24 cellular contexts compared by ENCODE assay signal in the genomic region with DNA sequence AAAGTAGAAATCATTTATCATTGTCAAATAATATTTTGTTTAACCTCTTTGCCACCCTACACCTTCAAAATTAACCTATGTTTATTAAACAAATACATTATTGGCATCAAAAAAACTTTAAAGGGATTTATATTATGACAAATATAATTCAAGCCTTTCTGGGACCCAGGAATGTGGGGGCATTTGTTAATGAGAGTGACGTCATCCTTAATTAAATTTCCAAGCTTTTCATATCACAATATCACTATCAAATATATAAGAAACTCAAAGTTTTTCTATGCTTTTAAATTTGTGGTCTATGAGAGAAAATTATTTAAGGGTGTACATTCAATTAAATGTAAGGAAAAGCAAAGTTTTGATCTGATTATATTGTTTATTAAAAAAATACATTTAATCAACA.
DNase-seq lines count a peak whose midpoint lies in the region; ATAC-seq, FAIRE-seq and TF ChIP-seq lines count a peak whose summit lies in the region.
"Had no signal": no experiment of that assay in that cellular context is flagged by ENCODE, and none has a peak within 500 bp of the region (broad histone marks: within the 10 kb centered on the region; RNA-seq: fewer than 3 reads in every experiment).

No MANE protein-coding gene starts in this region.

- no peak for DNase-seq in GM12878 (ENCODE audit: low read depth, low spot score)
- DNase-seq in small intestine: no peak
- DNase-seq in DMS 273 treated with DMSO at 0.1 percent for 48 hours (lab: John Stamatoyannopoulos, UW): no peak
- DNase-seq: 8988T; ACHN; BE2C; C1 segment of cervical spinal cord; Caco-2; Calu3; CD4-positive, CD25-positive, alpha-beta regulatory T cell; CD8-positive, alpha-beta T cell; DMS153; DMS53; DMS79; DND-41; EL; GDM1 had no signal

- RAD21 ChIA-PET in GM12878 (lab: Charles Lee; ENCODE audit: unreplicated experiment): no interaction called here

- SMC1A ChIA-PET in GM12878 (lab: Charles Lee; ENCODE audit: uncharacterized antibody, unreplicated experiment): no interaction called here

- no peak for TF ChIP-seq POLR2A in GM12878 (IDR thresholded peaks at IDR 0.05; ENCODE audit: low read depth, low read length)

- H3K27ac ChIP-seq in HEK293 (ENCODE audit: extremely low read depth, low read depth, low read length) (no peak overlapping the region), GM12878 (ENCODE audit: control insufficient read depth, insufficient read depth) (no peak overlapping the region), small intestine (ENCODE audit: low read depth in 1 of 2, low read length in 1 of 2) (no peak overlapping the region)
- H3K27ac ChIP-seq: BLaER1 had no signal

- ATAC-seq in GM12878: no peak
- ATAC-seq in HG02852 (IDR thresholded peaks at IDR 0.05; ENCODE audit: unreplicated experiment): no peak
- ATAC-seq: CD8-positive, alpha-beta T cell had no signal

- H2AFZ ChIP-seq in GM12878 (ENCODE audit: control insufficient read depth, low read depth, low read length): no peak overlapping the region

- TF ChIP-seq CTCF in HEK293 (tag by site-specific recombination; IDR thresholded peaks at IDR 0.05) (no peak), GM12878 (IDR thresholded peaks at IDR 0.05 in 2 of 3, conservative IDR thresholded peaks at IDR 0.05 in 1 of 3; ENCODE audit: control insufficient read depth in 2 of 3, extremely low read depth in 1 of 3, insufficient read depth in 1 of 3, low read depth in 3 of 3, low read length in 3 of 3) (no peak)

- POLR2A ChIA-PET in HEK293 (lab: Yijun Ruan, JAX) (no interaction called here), GM12878 (lab: Charles Lee) (no interaction called here)

- no peaks in the 10 kb centered on the region for H3K27me3 ChIP-seq in GM12878 (replicated peaks in 1 of 2; ENCODE audit: control insufficient read depth in 2 of 2, insufficient read depth in 2 of 2, low read length in 1 of 2)
- no peaks in the 10 kb centered on the region for H3K27me3 ChIP-seq in small intestine (ENCODE audit: control insufficient read depth in 2 of 2, insufficient read depth in 2 of 2, low read length in 2 of 2)
- H3K27me3 ChIP-seq: BE2C, BLaER1 had no signal

- intact Hi-C loops in GM12878 (cut with micrococcal nuclease; ENCODE audit: unreplicated experiment): no loop called here

- FAIRE-seq in GM12878 (lab: Jason Lieb, UNC): no peak
- peak; percentile 10 for FAIRE-seq in small intestine (lab: Jason Lieb, UNC)
- FAIRE-seq: A204.1, D721Med, GM12891, GM19239 had no signal

- H3K4me1 ChIP-seq in HEK293 (ENCODE audit: control insufficient read depth, insufficient read depth, low read length): no peaks in the 10 kb centered on the region
- no peaks in the 10 kb centered on the region for H3K4me1 ChIP-seq in GM12878 (ENCODE audit: control insufficient read depth, insufficient read depth, low read length)
- no peaks in the 10 kb centered on the region for H3K4me1 ChIP-seq in small intestine (ENCODE audit: control insufficient read depth in 2 of 2, insufficient read depth in 1 of 2, low read depth in 1 of 2, low read length in 1 of 2)
- H3K4me1 ChIP-seq: BE2C, BLaER1, Caco-2 had no signal

- no peak for TF ChIP-seq EP300 in GM12878 (IDR thresholded peaks at IDR 0.05; ENCODE audit: borderline replicate concordance in 1 of 2, control insufficient read depth in 1 of 2, low read depth in 2 of 2, low read length in 2 of 2)

- H3K9me3 ChIP-seq in HEK293 (ENCODE audit: control insufficient read depth, insufficient read depth, low read depth, low read length) (no peaks in the 10 kb centered on the region), GM12878 (replicated peaks; ENCODE audit: control insufficient read depth, insufficient read depth, low read length) (no peaks in the 10 kb centered on the region), small intestine (ENCODE audit: control insufficient read depth, low read depth) (no peaks in the 10 kb centered on the region)
- H3K9me3 ChIP-seq: BE2C, BLaER1, Caco-2 had no signal

- TF ChIP-seq RAD21 in GM12878 (IDR thresholded peaks at IDR 0.05; ENCODE audit: insufficient read depth, low read depth, low read length): no peak

- no peaks in the 10 kb centered on the region for H3K79me2 ChIP-seq in GM12878 (ENCODE audit: control insufficient read depth, insufficient read depth, low read length)

- 5% methylated on average over 1 of the region's 1 CpG for WGBS in GM12878 (ENCODE audit: insufficient coverage, insufficient replicate concordance, low lambda C conversion rate, missing lambda C conversion rate)
- WGBS in small intestine, 3 donors: 80 to 97% (median 82%) methylated on average over 1 of the region's 1 CpG

- H3K4me2 ChIP-seq in GM12878 (ENCODE audit: control insufficient read depth, insufficient read depth): no peak overlapping the region
- H3K4me2 ChIP-seq: BLaER1 had no signal

- no peaks in the 10 kb centered on the region for H4K20me1 ChIP-seq in GM12878 (ENCODE audit: control insufficient read depth, insufficient read depth)
- H4K20me1 ChIP-seq: BLaER1 had no signal

- H3K4me3 ChIP-seq in HEK293 (ENCODE audit: low read depth, low read length) (no peak overlapping the region), GM12878 (no peak overlapping the region), small intestine (ENCODE audit: low read depth in 1 of 2, low read length in 2 of 2) (no peak overlapping the region)
- H3K4me3 ChIP-seq: BLaER1 had no signal

- no TSS peak for BruUV-seq in GM12878 (replicated peaks; lab: Mats Ljungman, UMichigan)

- no peak overlapping the region for H3K9ac ChIP-seq in GM12878 (ENCODE audit: control insufficient read depth, insufficient read depth, low read length)
- H3K9ac ChIP-seq: BLaER1 had no signal

- H3K36me3 ChIP-seq in HEK293 (ENCODE audit: control insufficient read depth in 2 of 2, insufficient read depth in 1 of 2, low read length in 2 of 2) (no peaks in the 10 kb centered on the region), GM12878 (ENCODE audit: control insufficient read depth in 2 of 2, insufficient read depth in 2 of 2, low read length in 1 of 2) (no peaks in the 10 kb centered on the region), small intestine (ENCODE audit: control insufficient read depth in 2 of 2, insufficient read depth in 2 of 2, low read length in 2 of 2) (no peaks in the 10 kb centered on the region)
- H3K36me3 ChIP-seq: BE2C, BLaER1 had no signal

- in situ Hi-C loops in GM12878 (cut with MboI): no loop called here

- CTCF ChIA-PET in HEK293 (lab: Yijun Ruan, JAX) (no interaction called here), GM12878 (lab: Yijun Ruan, JAX) (no interaction called here)

TF ChIP-seq in HEK293, 187 proteins besides CTCF, POLR2A, EP300 and RAD21:
- TF ChIP-seq, protein P1, sequence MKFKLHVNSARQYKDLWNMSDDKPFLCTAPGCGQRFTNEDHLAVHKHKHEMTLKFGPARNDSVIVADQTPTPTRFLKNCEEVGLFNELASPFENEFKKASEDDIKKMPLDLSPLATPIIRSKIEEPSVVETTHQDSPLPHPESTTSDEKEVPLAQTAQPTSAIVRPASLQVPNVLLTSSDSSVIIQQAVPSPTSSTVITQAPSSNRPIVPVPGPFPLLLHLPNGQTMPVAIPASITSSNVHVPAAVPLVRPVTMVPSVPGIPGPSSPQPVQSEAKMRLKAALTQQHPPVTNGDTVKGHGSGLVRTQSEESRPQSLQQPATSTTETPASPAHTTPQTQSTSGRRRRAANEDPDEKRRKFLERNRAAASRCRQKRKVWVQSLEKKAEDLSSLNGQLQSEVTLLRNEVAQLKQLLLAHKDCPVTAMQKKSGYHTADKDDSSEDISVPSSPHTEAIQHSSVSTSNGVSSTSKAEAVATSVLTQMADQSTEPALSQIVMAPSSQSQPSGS (tag by site-specific recombination; IDR thresholded peaks at IDR 0.05; ENCODE audit: low read depth): peak; percentile 56; the same call in 1 of the 2 replicates
- TF ChIP-seq, protein P2, sequence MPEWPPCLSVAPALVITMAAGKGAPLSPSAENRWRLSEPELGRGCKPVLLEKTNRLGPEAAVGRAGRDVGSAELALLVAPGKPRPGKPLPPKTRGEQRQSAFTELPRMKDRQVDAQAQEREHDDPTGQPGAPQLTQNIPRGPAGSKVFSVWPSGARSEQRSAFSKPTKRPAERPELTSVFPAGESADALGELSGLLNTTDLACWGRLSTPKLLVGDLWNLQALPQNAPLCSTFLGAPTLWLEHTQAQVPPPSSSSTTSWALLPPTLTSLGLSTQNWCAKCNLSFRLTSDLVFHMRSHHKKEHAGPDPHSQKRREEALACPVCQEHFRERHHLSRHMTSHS (tag by site-specific recombination; IDR thresholded peaks at IDR 0.05): no peak

TF ChIP-seq in GM12878, 131 proteins besides CTCF, POLR2A, EP300 and RAD21:
- TF ChIP-seq, protein P3, sequence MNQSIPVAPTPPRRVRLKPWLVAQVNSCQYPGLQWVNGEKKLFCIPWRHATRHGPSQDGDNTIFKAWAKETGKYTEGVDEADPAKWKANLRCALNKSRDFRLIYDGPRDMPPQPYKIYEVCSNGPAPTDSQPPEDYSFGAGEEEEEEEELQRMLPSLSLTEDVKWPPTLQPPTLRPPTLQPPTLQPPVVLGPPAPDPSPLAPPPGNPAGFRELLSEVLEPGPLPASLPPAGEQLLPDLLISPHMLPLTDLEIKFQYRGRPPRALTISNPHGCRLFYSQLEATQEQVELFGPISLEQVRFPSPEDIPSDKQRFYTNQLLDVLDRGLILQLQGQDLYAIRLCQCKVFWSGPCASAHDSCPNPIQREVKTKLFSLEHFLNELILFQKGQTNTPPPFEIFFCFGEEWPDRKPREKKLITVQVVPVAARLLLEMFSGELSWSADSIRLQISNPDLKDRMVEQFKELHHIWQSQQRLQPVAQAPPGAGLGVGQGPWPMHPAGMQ (IDR thresholded peaks at IDR 0.05; ENCODE audit: borderline replicate concordance): no peak
- peak; percentile 47; the same call in 1 of the 2 replicates for TF ChIP-seq ATF7 (IDR thresholded peaks at IDR 0.05; ENCODE audit: low read depth)
